29 cellular contexts compared by ENCODE assay signal in genomic region chr21:26553921-26554320, GRCh38. TPM values are rescaled to one million over a fixed set of nuclear protein-coding genes. Genes with fewer than 3 reads are reported as not detected.
"Had no signal": no experiment of that assay in that cellular context is flagged by ENCODE, and none has a peak within 500 bp of the region (broad histone marks: within the 10 kb centered on the region; RNA-seq: fewer than 3 reads in every experiment).

No MANE protein-coding gene starts in this region.

- H3K4me2 ChIP-seq: hepatocyte had no signal

- H3K27ac ChIP-seq: adrenal gland, body of pancreas, colonic mucosa, hepatocyte, pancreas, tibial nerve, vagina, WERI-Rb-1 had no signal

- H3K4me3 ChIP-seq: adrenal gland, body of pancreas, colonic mucosa, gastrocnemius medialis, hepatocyte, pancreas, spleen, tibial nerve, vagina had no signal

- H3K4me1 ChIP-seq: body of pancreas, colonic mucosa, pancreas, spleen, tibial nerve, vagina had no signal

- ATAC-seq: activated CD4-positive, CD25-positive, alpha-beta regulatory T cell treated with anti-CD3 and anti-CD28 coated beads, Interleukin-2, amount 50 U/mL, for 24 hours; body of pancreas; gastrocnemius medialis; left colon; naive thymus-derived CD8-positive, alpha-beta T cell; right cardiac atrium had no signal

- H3K36me3 ChIP-seq: adrenal gland, colonic mucosa, gastrocnemius medialis, pancreas, spleen, tibial nerve, vagina, WERI-Rb-1 had no signal

- H3K27me3 ChIP-seq: adrenal gland, body of pancreas, colonic mucosa, gastrocnemius medialis, hepatocyte, pancreas, spleen, tibial nerve, vagina had no signal

- DNase-seq: activated CD4-positive, alpha-beta T cell treated with anti-CD3 and anti-CD28 coated beads for 48 hours; activated CD4-positive, alpha-beta T cell treated with anti-CD3 and anti-CD28 coated beads, Interleukin-2, amount 50 U/mL, for 48 hours; activated CD8-positive, alpha-beta memory T cell treated with anti-CD3 and anti-CD28 coated beads for 24 hours; activated effector memory CD4-positive, alpha-beta T cell treated with Interleukin-2 at 50 U/mL for 16 hours; activated naive CD4-positive, alpha-beta T cell treated with anti-CD3 and anti-CD28 coated beads for 36 hours; activated naive CD8-positive, alpha-beta T cell treated with anti-CD3 and anti-CD28 coated beads for 36 hours; aorta; cerebellar nuclear complex; colonic mucosa; effector CD8-positive, alpha-beta T cell; erythroblast; gastrocnemius medialis; kidney; left colon; midbrain; naive thymus-derived CD8-positive, alpha-beta T cell; nucleus accumbens; pancreas; right cardiac atrium; spleen; stimulated activated naive CD4-positive, alpha-beta T cell; T1000 had no signal

- FAIRE-seq: kidney, pancreas had no signal

- H3K9me3 ChIP-seq: adrenal gland, body of pancreas, colonic mucosa, gastrocnemius medialis, pancreas, spleen, tibial nerve, vagina had no signal

RNA-seq across cellular contexts. Expression of gene CYYR1, which starts 19.2 kb away (rescaled TPM):
- total RNA-seq: activated naive CD4-positive, alpha-beta T cell treated with anti-CD3 and anti-CD28 coated beads for 36 hours; activated naive CD8-positive, alpha-beta T cell treated with anti-CD3 and anti-CD28 coated beads for 36 hours; naive thymus-derived CD8-positive, alpha-beta T cell had no signal
- polyA plus RNA-seq: naive thymus-derived CD8-positive, alpha-beta T cell had no signal
